ENCODE assay signal across 1 cellular context in the genomic region with DNA sequence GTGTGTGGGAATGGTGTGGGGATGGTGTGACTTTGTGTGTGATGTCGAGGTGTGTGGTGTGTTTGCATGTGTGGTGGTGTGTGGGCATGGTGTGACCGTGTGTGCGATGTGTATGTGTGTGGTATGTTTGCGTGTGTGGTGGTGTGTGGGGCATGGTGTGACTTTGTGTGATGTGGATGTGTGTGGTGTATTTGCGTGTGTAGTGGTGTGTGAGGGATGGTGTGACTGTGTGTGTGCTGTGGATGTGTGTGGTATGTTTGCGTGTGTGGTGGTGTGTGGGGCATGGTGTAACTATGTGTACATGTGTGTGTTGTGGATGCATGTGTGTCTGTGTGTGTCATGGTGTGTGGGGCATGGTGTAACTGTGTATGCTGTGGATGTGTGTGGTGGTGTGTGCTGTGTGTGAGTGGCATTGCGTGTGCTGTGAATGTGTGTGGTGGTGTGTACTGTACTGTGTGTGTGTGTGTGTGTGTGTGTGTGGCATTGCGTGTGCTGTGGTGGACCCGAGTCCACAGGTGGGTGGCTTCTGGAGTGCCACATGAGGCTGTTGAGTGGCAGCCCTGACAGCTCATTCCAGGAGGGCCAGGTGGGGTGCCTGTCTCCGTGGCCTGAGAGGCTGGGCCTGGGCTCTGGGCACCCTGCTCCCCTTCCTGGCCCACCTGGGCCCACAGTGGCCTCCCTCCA.
TF ChIP-seq lines count a peak whose summit lies in the region.

No MANE protein-coding gene starts in this region.

TF ChIP-seq in HEK293, 187 proteins besides CTCF, POLR2A, EP300 and RAD21 (continued from another document):
- TF ChIP-seq ZNF560 (tag by site-specific recombination; IDR thresholded peaks at IDR 0.05; ENCODE audit: borderline replicate concordance) (no peak), ZNF211 (tag by site-specific recombination; IDR thresholded peaks at IDR 0.05; ENCODE audit: low read depth) (no peak), ZNF707 (tag by site-specific recombination; IDR thresholded peaks at IDR 0.05) (peak; percentile 19; the same call in 1 of the 2 replicates)
TF ChIP-seq in HEK293: peak in this region for 20.
